ENCODE assay signal across 8 cellular contexts in genomic region chr2:223418086-223418485, GRCh38.
A peak's percentile ranks its signal among the peaks of the same experiment; 100 is the strongest.
DNase-seq lines count a peak whose midpoint lies in the region; ATAC-seq, FAIRE-seq and TF ChIP-seq lines count a peak whose summit lies in the region.
"Not testable (repeated sequence)": the region's sequence is repeated elsewhere in the genome, so short reads cannot be mapped to it uniquely, and the experiment has no call there.

No MANE protein-coding gene starts in this region.

- H3K9me3 ChIP-seq in astrocyte (ENCODE audit: insufficient read depth, low read depth, low read length); gastroesophageal sphincter; mesenchymal stem cell (ENCODE audit: control insufficient read depth, low read length); tibial artery: not testable (repeated sequence)

- not testable (repeated sequence) for H3K23ac ChIP-seq in mesenchymal stem cell (ENCODE audit: low read length in 2 of 2)

- not testable (repeated sequence) for H3K9me3 Mint-ChIP-seq in astrocyte (ENCODE audit: unreplicated experiment)

- H2BK12ac ChIP-seq in mesenchymal stem cell (ENCODE audit: low read length in 2 of 2): not testable (repeated sequence)

- not testable (repeated sequence) for H2AK5ac ChIP-seq in mesenchymal stem cell (ENCODE audit: low read length, severe bottlenecking)

- H3K14ac ChIP-seq in mesenchymal stem cell (ENCODE audit: low read length in 2 of 2): not testable (repeated sequence)

- H3K27me3 Mint-ChIP-seq in astrocyte (ENCODE audit: low read depth, unreplicated experiment): not testable (repeated sequence)

- H3K4me2 ChIP-seq in astrocyte (ENCODE audit: low read length); mesenchymal stem cell (ENCODE audit: low read length, poor library complexity, severe bottlenecking): not testable (repeated sequence)

- ATAC-seq in gastroesophageal sphincter: not testable (repeated sequence)

- not testable (repeated sequence) for H2AFZ ChIP-seq in astrocyte (ENCODE audit: low read depth, low read length); mesenchymal stem cell (ENCODE audit: low read depth, low read length)

- H3K18ac ChIP-seq in mesenchymal stem cell (ENCODE audit: low read depth in 1 of 2, low read length in 2 of 2): not testable (repeated sequence)

- WGBS in gastroesophageal sphincter (ENCODE audit: low coverage in 1 of 2), 2 donors: 15 to 21% methylated on average over 5 to 6 of the region's 6 CpGs
- WGBS in mesenchymal stem cell: 93% methylated on average over 3 of the region's 6 CpGs

- H3K27ac ChIP-seq in 22Rv1 (peak overlapping the region; percentile 33; the same call in 1 of the 2 replicates), gastroesophageal sphincter (peak overlapping the region in 3 of 4 donors; percentile 33 to 71 (median 43)), mesenchymal stem cell (ENCODE audit: low read length, poor library complexity, severe bottlenecking) (peak overlapping the region; percentile 73), tibial artery (peak overlapping the region; percentile 8 to 55)
- H3K27ac ChIP-seq in astrocyte (ENCODE audit: low read depth, low read length): not testable (repeated sequence)

- not testable (repeated sequence) for H3K9ac ChIP-seq in astrocyte (ENCODE audit: low read length); mesenchymal stem cell (ENCODE audit: low read length)

- not testable (repeated sequence) for H3K4me3 Mint-ChIP-seq in astrocyte (ENCODE audit: unreplicated experiment)

- H4K8ac ChIP-seq in mesenchymal stem cell (ENCODE audit: low read length): not testable (repeated sequence)

- H3K79me2 ChIP-seq in astrocyte (ENCODE audit: insufficient read depth, low read length): not testable (repeated sequence)

- not testable (repeated sequence) for H3K36me3 Mint-ChIP-seq in astrocyte (ENCODE audit: low read depth, unreplicated experiment)

- H2BK15ac ChIP-seq in mesenchymal stem cell (ENCODE audit: low read depth, poor library complexity, severe bottlenecking): not testable (repeated sequence)

- not testable (repeated sequence) for H3K4me1 Mint-ChIP-seq in astrocyte (ENCODE audit: low read depth, unreplicated experiment)

- H3K4me1 ChIP-seq in astrocyte (ENCODE audit: insufficient read depth, low read length); mesenchymal stem cell (ENCODE audit: control insufficient read depth, insufficient read depth, low read depth, low read length): not testable (repeated sequence)
- H3K4me1 ChIP-seq in gastroesophageal sphincter: peaks cover 14 to 56% (median 22%) of the 10 kb centered on the region in 3 donors
- peaks cover 0 to 59% (median 19%) of the 10 kb centered on the region in 4 donors for H3K4me1 ChIP-seq in tibial artery

- TF ChIP-seq CTCF in 22Rv1 (IDR thresholded peaks at IDR 0.05); astrocyte (IDR thresholded peaks at IDR 0.05; ENCODE audit: insufficient read depth, low read depth, low read length); epithelial cell of proximal tubule (conservative IDR thresholded peaks at IDR 0.05; ENCODE audit: low read depth, low read length); gastroesophageal sphincter (IDR thresholded peaks at IDR 0.05); tibial artery (IDR thresholded peaks at IDR 0.05): not testable (repeated sequence)

- H3K79me1 ChIP-seq in mesenchymal stem cell (replicated peaks; ENCODE audit: low read length, poor library complexity, severe bottlenecking): not testable (repeated sequence)

- H2BK5ac ChIP-seq in mesenchymal stem cell (ENCODE audit: low read depth, low read length, poor library complexity, severe bottlenecking): not testable (repeated sequence)

- H3K36me3 ChIP-seq in astrocyte (ENCODE audit: insufficient read depth, low read length); gastroesophageal sphincter; mesenchymal stem cell (ENCODE audit: control insufficient read depth in 1 of 2, insufficient read depth in 2 of 2, low read depth in 1 of 2, low read length in 2 of 2); tibial artery: not testable (repeated sequence)

- H3K4me3 ChIP-seq in astrocyte (ENCODE audit: insufficient read depth, low read depth, low read length); epithelial cell of proximal tubule (ENCODE audit: low read depth, low read length); gastroesophageal sphincter; mesenchymal stem cell (ENCODE audit: insufficient read depth in 1 of 2, low read depth in 1 of 2, low read length in 2 of 2); tibial artery: not testable (repeated sequence)

- DNase-seq in GM04504 (ENCODE audit: low read depth) (peak; percentile 20), NCI-H446 treated with DMSO at 0.1 percent for 48 hours (lab: John Stamatoyannopoulos, UW) (peak; percentile 85), astrocyte (ENCODE audit: low read depth) (peak; percentile 86), epithelial cell of proximal tubule (ENCODE audit: low read depth) (peak; percentile 43)
- DNase-seq in mesenchymal stem cell, tibial artery: not testable (repeated sequence)

- not testable (repeated sequence) for H3K27me3 ChIP-seq in astrocyte (ENCODE audit: insufficient read depth, low read length); gastroesophageal sphincter; mesenchymal stem cell (ENCODE audit: control insufficient read depth in 1 of 2, insufficient read depth in 1 of 2, low read length in 2 of 2); tibial artery

- H3K4ac ChIP-seq in mesenchymal stem cell (ENCODE audit: low read depth in 1 of 2, low read length in 2 of 2): not testable (repeated sequence)

- intact Hi-C loops in tibial artery (cut with DNase I; ENCODE audit: low total_unique reads): not testable (repeated sequence)

- H4K20me1 ChIP-seq in astrocyte (ENCODE audit: insufficient read depth, low read length): not testable (repeated sequence)

- H4K91ac ChIP-seq in mesenchymal stem cell (ENCODE audit: low read length): not testable (repeated sequence)

- not testable (repeated sequence) for H2BK120ac ChIP-seq in mesenchymal stem cell (ENCODE audit: low read depth, low read length)

- FAIRE-seq in astrocyte (lab: Jason Lieb, UNC): not testable (repeated sequence)

- TF ChIP-seq POLR2A in gastroesophageal sphincter (IDR thresholded peaks at IDR 0.05): not testable (repeated sequence)

- H3K27ac Mint-ChIP-seq in astrocyte (ENCODE audit: unreplicated experiment): not testable (repeated sequence)

- TF ChIP-seq EP300 in gastroesophageal sphincter (IDR thresholded peaks at IDR 0.05): not testable (repeated sequence)
